In the genomic region with DNA sequence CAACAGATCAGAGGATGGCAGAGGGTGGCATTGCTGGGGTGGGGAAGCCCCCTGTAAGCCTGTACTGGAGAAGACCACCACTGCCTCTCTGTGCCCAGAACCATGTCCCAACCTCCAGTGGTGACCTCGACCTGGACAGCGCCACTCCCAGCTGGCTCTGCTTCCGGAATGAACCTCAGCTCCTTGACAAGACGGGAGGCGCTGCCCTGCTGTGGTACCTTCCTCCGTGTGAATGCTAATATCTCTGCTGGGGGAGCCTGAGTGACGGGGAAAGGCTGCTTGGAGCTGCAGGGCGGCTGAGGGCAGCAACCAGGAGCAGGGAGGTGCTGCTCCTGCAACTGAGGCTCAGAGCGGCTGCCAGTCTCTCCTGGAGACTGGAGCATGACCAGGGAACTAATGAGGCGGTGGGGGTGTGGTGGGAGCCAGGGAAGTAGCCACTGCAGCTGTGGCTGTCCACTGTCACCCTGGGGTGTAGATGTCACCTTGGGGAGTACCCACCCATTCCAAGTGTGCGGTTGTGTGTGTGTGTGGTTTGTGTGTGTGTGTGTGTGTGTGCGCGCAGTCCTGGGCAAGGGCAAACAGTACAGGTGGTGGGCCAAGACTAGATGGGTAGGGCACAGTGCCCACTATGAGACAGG, we compare ENCODE assay signal across 19 cellular contexts. TPM values are rescaled to one million over a fixed set of nuclear protein-coding genes. Genes with fewer than 3 reads are reported as not detected.
DNase-seq lines count a peak whose midpoint lies in the region; ATAC-seq, FAIRE-seq and TF ChIP-seq lines count a peak whose summit lies in the region.
"Had no signal": no experiment of that assay in that cellular context is flagged by ENCODE, and none has a peak within 500 bp of the region (broad histone marks: within the 10 kb centered on the region; RNA-seq: fewer than 3 reads in every experiment).

No MANE protein-coding gene starts in this region.

- CTCF ChIA-PET in HEK293 (lab: Yijun Ruan, JAX) = interaction anchor here (0.5 to 4.5 kb wide), 28 partner anchors 10 to 264 kb away, joined by 3 to 87 read pairs (median 6); partner anchors contain the start of gene AANAT
- CTCF ChIA-PET in activated naive CD4-positive, alpha-beta T cell treated with anti-CD3 and anti-CD28 coated beads for 36 hours (lab: Charles Lee) = interaction anchor here (1.1 to 2.2 kb wide), 8 partner anchors 13 to 49 kb away, joined by 3 to 18 read pairs (median 3); no protein-coding TSS in a partner anchor

- H3K4me1 ChIP-seq in HEK293 (ENCODE audit: control insufficient read depth, insufficient read depth, low read length) = peaks cover 18% of the 10 kb centered on the region
- peaks cover 28% of the 10 kb centered on the region for H3K4me1 ChIP-seq in foreskin keratinocyte
- H3K4me1 ChIP-seq in pancreas = peaks cover 11 to 36% (median 29%) of the 10 kb centered on the region in 3 donors
- H3K4me1 ChIP-seq in SJCRH30 = peaks cover 41% of the 10 kb centered on the region

- 29 to 37% methylated on average over 13 of the region's 13 CpGs for WGBS in pancreas, 2 donors

- no peaks in the 10 kb centered on the region for H3K36me3 Mint-ChIP-seq in activated naive CD4-positive, alpha-beta T cell treated with anti-CD3 and anti-CD28 coated beads for 36 hours (ENCODE audit: low read depth)
- H3K36me3 Mint-ChIP-seq: activated naive CD4-positive, alpha-beta T cell treated with anti-CD3 and anti-CD28 coated beads, Interleukin-2, amount 50 U/mL, for 72 hours had no signal

- H3K36me3 ChIP-seq in HEK293 (ENCODE audit: control insufficient read depth in 2 of 2, insufficient read depth in 1 of 2, low read length in 2 of 2) (peaks cover 0 to 9% of the 10 kb centered on the region in 2 experiments; a peak in 2 of 3 replicates), pancreas (no peaks in the 10 kb centered on the region), SJCRH30 (no peaks in the 10 kb centered on the region)
- H3K36me3 ChIP-seq: lower lobe of right lung, upper lobe of right lung had no signal

- intact Hi-C loops in pancreas (cut with DNase I) = no loop called here
- intact Hi-C loops in activated naive CD4-positive, alpha-beta T cell treated with anti-CD3 and anti-CD28 coated beads for 36 hours (cut with micrococcal nuclease) = no loop called here

- H3K27ac ChIP-seq in HEK293 (ENCODE audit: extremely low read depth, low read depth, low read length) (no peak overlapping the region), foreskin keratinocyte (peak overlapping the region; percentile 57), pancreas (peak overlapping the region; percentile 8 to 62 (median 38)), SJCRH30 (no peak overlapping the region)

- H3K27me3 Mint-ChIP-seq in activated naive CD4-positive, alpha-beta T cell treated with anti-CD3 and anti-CD28 coated beads for 36 hours (ENCODE audit: low read depth) = peaks cover 14% of the 10 kb centered on the region

- ATAC-seq in foreskin keratinocyte = no peak
- peak in 3 of 4 donors; percentile 3 to 44 (median 4) for ATAC-seq in pancreas
- ATAC-seq in HG02588 (IDR thresholded peaks at IDR 0.05; ENCODE audit: unreplicated experiment) = no peak
- ATAC-seq: lower lobe of right lung, upper lobe of right lung had no signal

- no peaks in the 10 kb centered on the region for H3K27me3 ChIP-seq in foreskin keratinocyte
- no peaks in the 10 kb centered on the region for H3K27me3 ChIP-seq in pancreas
- no peaks in the 10 kb centered on the region for H3K27me3 ChIP-seq in SJCRH30
- H3K27me3 ChIP-seq: upper lobe of right lung had no signal

- DNase-seq in amniotic epithelial cell (ENCODE audit: low read depth) (peak; percentile 29), foreskin keratinocyte (no peak), pancreas (no peak), SJCRH30 (no peak)
- DNase-seq in activated CD8-positive, alpha-beta memory T cell treated with anti-CD3 and anti-CD28 coated beads, Interleukin-2, amount 50 U/mL, for 4 hours = no peak
- DNase-seq in activated naive CD4-positive, alpha-beta T cell treated with anti-CD3 and anti-CD28 coated beads for 36 hours = no peak
- DNase-seq: activated CD4-positive, alpha-beta T cell treated with anti-CD3 and anti-CD28 coated beads, Interleukin-2, amount 50 U/mL, for 4 hours; activated T-cell treated with anti-CD3 and anti-CD28 coated beads, Interleukin-2, amount 50 U/mL, for 24 hours; DMS153; effector CD8-positive, alpha-beta T cell; H9; Karpas-422; lower lobe of right lung; naive B cell; stimulated activated naive CD4-positive, alpha-beta T cell; upper lobe of right lung had no signal

- H3K9me3 ChIP-seq in HEK293 (ENCODE audit: control insufficient read depth, insufficient read depth, low read depth, low read length) (no peaks in the 10 kb centered on the region), pancreas (no peaks in the 10 kb centered on the region), SJCRH30 (replicated peaks) (no peaks in the 10 kb centered on the region)
- H3K9me3 ChIP-seq: lower lobe of right lung, upper lobe of right lung had no signal

- FAIRE-seq in pancreas (lab: Jason Lieb, UNC) = no peak

- H3K4me1 Mint-ChIP-seq in activated naive CD4-positive, alpha-beta T cell treated with anti-CD3 and anti-CD28 coated beads for 36 hours (ENCODE audit: low read depth) = peaks cover 4% of the 10 kb centered on the region

- no peak overlapping the region for H3K27ac Mint-ChIP-seq in activated naive CD4-positive, alpha-beta T cell treated with anti-CD3 and anti-CD28 coated beads for 36 hours
- H3K27ac Mint-ChIP-seq: activated naive CD4-positive, alpha-beta T cell treated with anti-CD3 and anti-CD28 coated beads, Interleukin-2, amount 50 U/mL, for 72 hours; activated T-cell treated with anti-CD3 and anti-CD28 coated beads, Interleukin-2, amount 50 U/mL, for 24 hours; H9 had no signal

- TF ChIP-seq CTCF in HEK293 (tag by site-specific recombination; IDR thresholded peaks at IDR 0.05) = no peak
- no peak for TF ChIP-seq CTCF in foreskin keratinocyte (conservative IDR thresholded peaks at IDR 0.05)
- TF ChIP-seq CTCF in pancreas (IDR thresholded peaks at IDR 0.05) = no peak

- no peak overlapping the region for H3K4me3 Mint-ChIP-seq in activated naive CD4-positive, alpha-beta T cell treated with anti-CD3 and anti-CD28 coated beads for 36 hours
- H3K4me3 Mint-ChIP-seq: activated T-cell treated with anti-CD3 and anti-CD28 coated beads, Interleukin-2, amount 50 U/mL, for 24 hours; H9 had no signal

- POLR2A ChIA-PET in HEK293 (lab: Yijun Ruan, JAX) = interaction anchor here (0.9 to 2.7 kb wide), 3 partner anchors 11 to 16 kb away, joined by 3 to 15 read pairs (median 4); no protein-coding TSS in a partner anchor

- H3K4me3 ChIP-seq in HEK293 (ENCODE audit: low read depth, low read length) (no peak overlapping the region), pancreas (no peak overlapping the region), SJCRH30 (no peak overlapping the region)
- H3K4me3 ChIP-seq: lower lobe of right lung, upper lobe of right lung had no signal

- no peaks in the 10 kb centered on the region for H3K9me3 Mint-ChIP-seq in activated naive CD4-positive, alpha-beta T cell treated with anti-CD3 and anti-CD28 coated beads for 36 hours
- H3K9me3 Mint-ChIP-seq: activated naive CD4-positive, alpha-beta T cell treated with anti-CD3 and anti-CD28 coated beads, Interleukin-2, amount 50 U/mL, for 72 hours; activated T-cell treated with anti-CD3 and anti-CD28 coated beads, Interleukin-2, amount 50 U/mL, for 24 hours; H9; naive B cell had no signal

TF ChIP-seq in HEK293, 187 proteins besides CTCF, POLR2A, EP300 and RAD21 (continues in another document):
- TF ChIP-seq ZIC2 (tag by site-specific recombination; IDR thresholded peaks at IDR 0.05) (peak; percentile 82), ZNF658 (tag by site-specific recombination; IDR thresholded peaks at IDR 0.05) (no peak), ZNF561 (tag by site-specific recombination; IDR thresholded peaks at IDR 0.05; ENCODE audit: borderline replicate concordance) (no peak), ZBTB20 (tag by site-specific recombination; IDR thresholded peaks at IDR 0.05) (0 out of 2 replicates have a peak, but pooled peaks have one; percentile 5), ZNF423 (tag by site-specific recombination; IDR thresholded peaks at IDR 0.05) (peak; percentile 93)

RNA-seq across cellular contexts. Expression of gene PRCD, which starts 6.2 kb away (rescaled TPM):
- total RNA-seq in foreskin keratinocyte (0.63 and 0.88 TPM in 2 replicates), pancreas (1 to 10 TPM in 2 of 6 donors, under 1 TPM in 4; 0.55 to 3.0 (median 0.84) TPM)
- polyA plus RNA-seq in foreskin keratinocyte (0.93 and 0.99 TPM in 2 replicates), pancreas (1 to 10 TPM; 5.2 to 7.3 TPM)
- 2.1 and 3.4 TPM in 2 replicates for total RNA-seq in SJCRH30 (2014; rRNA removed; shearing (Covaris generic))
- not detected for total RNA-seq in activated naive CD4-positive, alpha-beta T cell treated with anti-CD3 and anti-CD28 coated beads for 36 hours
- total RNA-seq: activated naive CD4-positive, alpha-beta T cell treated with anti-CD3 and anti-CD28 coated beads, Interleukin-2, amount 50 U/mL, for 72 hours had no signal

RNA-seq across cellular contexts. Expression of gene CYGB, which starts 8.5 kb away (rescaled TPM):
- total RNA-seq in foreskin keratinocyte (10.2 and 17.8 TPM in 2 replicates), pancreas (10 to 100 TPM in 1 of 6 donors, 1 to 10 TPM in 5; 2.6 to 15.7 (median 6.5) TPM)
- polyA plus RNA-seq in foreskin keratinocyte (15.0 and 24.3 TPM in 2 replicates), pancreas (10 to 100 TPM in 1 of 2 donors, 1 to 10 TPM in 1; 9.8 to 10.3 TPM)
- total RNA-seq in SJCRH30 (2014; rRNA removed; shearing (Covaris generic)) = not detected in 2 replicates
- not detected for total RNA-seq in activated naive CD4-positive, alpha-beta T cell treated with anti-CD3 and anti-CD28 coated beads for 36 hours
- total RNA-seq: activated naive CD4-positive, alpha-beta T cell treated with anti-CD3 and anti-CD28 coated beads, Interleukin-2, amount 50 U/mL, for 72 hours had no signal

RNA-seq across cellular contexts. Expression of gene ST6GALNAC2, which starts 39.6 kb away (rescaled TPM):
- 23.4 and 38.5 TPM in 2 replicates for total RNA-seq in foreskin keratinocyte
- 21.4 and 31.8 TPM in 2 replicates for polyA plus RNA-seq in foreskin keratinocyte
- total RNA-seq in pancreas = 10 to 100 TPM in 1 of 6 donors, 1 to 10 TPM in 5; 5.0 to 11.4 (median 5.9) TPM
- 10 to 100 TPM in 1 of 2 donors, 1 to 10 TPM in 1; 8.1 to 15.0 TPM for polyA plus RNA-seq in pancreas
- total RNA-seq in SJCRH30 (2014; rRNA removed; shearing (Covaris generic)) = 0.20 TPM in 1 of 2 replicates, not detected in the other
- total RNA-seq in activated naive CD4-positive, alpha-beta T cell treated with anti-CD3 and anti-CD28 coated beads for 36 hours = not detected
- total RNA-seq: activated naive CD4-positive, alpha-beta T cell treated with anti-CD3 and anti-CD28 coated beads, Interleukin-2, amount 50 U/mL, for 72 hours had no signal

RNA-seq across cellular contexts. Expression of gene RHBDF2, which starts 44.8 kb away (rescaled TPM):
- total RNA-seq in foreskin keratinocyte = 38.1 and 49.0 TPM in 2 replicates
- polyA plus RNA-seq in foreskin keratinocyte = 26.4 and 33.1 TPM in 2 replicates
- total RNA-seq in pancreas = 10 to 100 TPM; 19.0 to 50.1 (median 22.4) TPM
- polyA plus RNA-seq in pancreas = 10 to 100 TPM; 18.0 to 41.8 TPM
- 2.4 and 2.5 TPM in 2 replicates for total RNA-seq in SJCRH30 (2014; rRNA removed; shearing (Covaris generic))
- total RNA-seq in activated naive CD4-positive, alpha-beta T cell treated with anti-CD3 and anti-CD28 coated beads for 36 hours = 10 to 100 TPM; 13.3 to 13.4 TPM

Comparison
In these comparisons a context has a peak if more than half of its experiments do, and no peak if none do; other contexts are left out.
1. H3K27ac ChIP-seq: peak in foreskin keratinocyte (single experiment) and pancreas (4 of 4); none in HEK293 (single experiment) and SJCRH30 (single experiment).
2. ATAC-seq: peak in pancreas (3 of 4); none in foreskin keratinocyte (single experiment) and HG02588 (single experiment).